In genomic region chr3:31959951-31960792, GRCh38 we compare ENCODE assay signal across 10 cellular contexts. TPM values are rescaled to one million over a fixed set of nuclear protein-coding genes. Genes with fewer than 3 reads are reported as not detected.
DNase-seq lines count a peak whose midpoint lies in the region; ATAC-seq and TF ChIP-seq lines count a peak whose summit lies in the region.
"Had no signal": no experiment of that assay in that cellular context is flagged by ENCODE, and none has a peak within 500 bp of the region (broad histone marks: within the 10 kb centered on the region; RNA-seq: fewer than 3 reads in every experiment).

No MANE protein-coding gene starts in this region.

- H3K27me3 ChIP-seq in DND-41 (ENCODE audit: insufficient read depth, low read length, poor library complexity) (no peaks in the 10 kb centered on the region), dorsolateral prefrontal cortex (no peaks in the 10 kb centered on the region)
- H3K27me3 ChIP-seq in CD8-positive, alpha-beta memory T cell (ENCODE audit: insufficient read depth, low read length, poor library complexity, severe bottlenecking) = no peaks in the 10 kb centered on the region

- peaks cover 7% of the 10 kb centered on the region for H3K27me3 Mint-ChIP-seq in nephron (ENCODE audit: low read depth)
- peaks cover 9 to 29% of the 10 kb centered on the region in 2 donors for H3K27me3 Mint-ChIP-seq in CD8-positive, alpha-beta memory T cell

- no peak overlapping the region for H3K9ac ChIP-seq in DND-41 (ENCODE audit: low read depth, low read length)

- TF ChIP-seq CTCF in DND-41 (IDR thresholded peaks at IDR 0.05; ENCODE audit: borderline replicate concordance, extremely low read depth, low read length, poor library complexity, severe bottlenecking) = no peak
- no peak for TF ChIP-seq CTCF in dorsolateral prefrontal cortex (IDR thresholded peaks at IDR 0.05 in 54 of 56, conservative IDR thresholded peaks at IDR 0.05 in 2 of 56; ENCODE audit: low read depth in 1 of 56, partially characterized antibody in 56 of 56)
- no peak for TF ChIP-seq CTCF in nephron (IDR thresholded peaks at IDR 0.05; ENCODE audit: unreplicated experiment in 3 of 3)

- H3K36me3 Mint-ChIP-seq in nephron (ENCODE audit: low read depth) = peaks cover 3% of the 10 kb centered on the region
- no peaks in the 10 kb centered on the region for H3K36me3 Mint-ChIP-seq in CD8-positive, alpha-beta memory T cell
- peaks cover 6 to 23% of the 10 kb centered on the region in 2 donors for H3K36me3 Mint-ChIP-seq in activated naive CD4-positive, alpha-beta T cell treated with anti-CD3 and anti-CD28 coated beads, Interleukin-2, amount 50 U/mL, for 72 hours

- peaks cover 10% of the 10 kb centered on the region for H3K9me3 ChIP-seq in DND-41 (ENCODE audit: insufficient read depth, low read length, severe bottlenecking)
- H3K9me3 ChIP-seq in CD8-positive, alpha-beta memory T cell (ENCODE audit: low read length) = no peaks in the 10 kb centered on the region

- peak overlapping the region; percentile 3 to 24 (median 5) for H3K4me3 Mint-ChIP-seq in nephron
- H3K4me3 Mint-ChIP-seq in CD8-positive, alpha-beta memory T cell = no peak overlapping the region
- H3K4me3 Mint-ChIP-seq: dendritic cell treated with granulocyte-macrophage colony-stimulating factor and Interleukin-4, amounts not matched to agents 40 ng/mL and 50 ng/mL, for 4 days had no signal

- DNase-seq in DND-41 = no peak
- no peak for DNase-seq in dorsolateral prefrontal cortex
- DNase-seq in CD8-positive, alpha-beta memory T cell = no peak
- no peak for DNase-seq in T-helper 1 cell
- DNase-seq in activated naive CD4-positive, alpha-beta T cell treated with anti-CD3 and anti-CD28 coated beads, Interleukin-2, amount 50 U/mL, for 72 hours (ENCODE audit: low spot score in 2 of 2) = no peak
- DNase-seq: NCI-H2081 treated with DMSO at 0.1 percent for 48 hours had no signal

- POLR2A ChIA-PET in CD8-positive, alpha-beta memory T cell (lab: Charles Lee) = no interaction called here

- H3K4me3 ChIP-seq in DND-41 (ENCODE audit: low read depth in 1 of 2, low read length in 2 of 2) (no peak overlapping the region), dorsolateral prefrontal cortex (peak overlapping the region in 46 of 59 donors; percentile 1 to 57 (median 36))
- no peak overlapping the region for H3K4me3 ChIP-seq in CD8-positive, alpha-beta memory T cell (ENCODE audit: low read length)

- no peak overlapping the region for H3K4me2 ChIP-seq in DND-41 (ENCODE audit: insufficient read depth, low read length)

- H3K4me1 Mint-ChIP-seq in nephron = peaks cover 38% of the 10 kb centered on the region
- H3K4me1 Mint-ChIP-seq in CD8-positive, alpha-beta memory T cell = no peaks in the 10 kb centered on the region

- peaks cover 4% of the 10 kb centered on the region for H3K9me3 Mint-ChIP-seq in nephron
- H3K9me3 Mint-ChIP-seq in CD8-positive, alpha-beta memory T cell = peaks cover 0 to 6% (median 3%) of the 10 kb centered on the region in 5 donors
- H3K9me3 Mint-ChIP-seq in activated naive CD4-positive, alpha-beta T cell treated with anti-CD3 and anti-CD28 coated beads, Interleukin-2, amount 50 U/mL, for 72 hours = peaks cover 4 to 9% of the 10 kb centered on the region in 2 donors

- CTCF ChIA-PET in CD8-positive, alpha-beta memory T cell (lab: Charles Lee) = interaction anchor here (1.1 kb wide), 1 partner anchor 10 kb away, joined by 3 read pairs; no protein-coding TSS in a partner anchor

- peak overlapping the region; percentile 66 to 78 (median 75) for H3K27ac Mint-ChIP-seq in nephron
- no peak overlapping the region for H3K27ac Mint-ChIP-seq in CD8-positive, alpha-beta memory T cell
- H3K27ac Mint-ChIP-seq in activated naive CD4-positive, alpha-beta T cell treated with anti-CD3 and anti-CD28 coated beads, Interleukin-2, amount 50 U/mL, for 72 hours = no peak overlapping the region
- H3K27ac Mint-ChIP-seq: dendritic cell treated with granulocyte-macrophage colony-stimulating factor and Interleukin-4, amounts not matched to agents 40 ng/mL and 50 ng/mL, for 4 days had no signal

- H3K27ac ChIP-seq in DND-41 (ENCODE audit: low read length) (no peak overlapping the region), dorsolateral prefrontal cortex (peak overlapping the region in 54 of 59 donors; percentile 2 to 81 (median 60))
- H3K27ac ChIP-seq in CD8-positive, alpha-beta memory T cell (ENCODE audit: low read depth, low read length) = no peak overlapping the region

- H3K36me3 ChIP-seq in DND-41 (ENCODE audit: insufficient read depth, low read length) = no peaks in the 10 kb centered on the region
- H3K36me3 ChIP-seq in CD8-positive, alpha-beta memory T cell (ENCODE audit: insufficient read depth, low read length) = no peaks in the 10 kb centered on the region

- H3K4me1 ChIP-seq in DND-41 (ENCODE audit: insufficient read depth, low read length) = peaks cover 26% of the 10 kb centered on the region
- peaks cover 8% of the 10 kb centered on the region for H3K4me1 ChIP-seq in CD8-positive, alpha-beta memory T cell (ENCODE audit: insufficient read depth, low read length)

- H3K79me2 ChIP-seq in DND-41 (ENCODE audit: insufficient read depth, low read length) = no peaks in the 10 kb centered on the region

- H4K20me1 ChIP-seq in DND-41 (ENCODE audit: insufficient read depth, low read length) = no peaks in the 10 kb centered on the region

- ATAC-seq in DND-41 (ENCODE audit: insufficient read depth, low read depth) (peak; percentile 59), HG03354 (IDR thresholded peaks at IDR 0.05; ENCODE audit: poor library complexity, severe bottlenecking, unreplicated experiment) (peak; percentile 36), HG02885 (IDR thresholded peaks at IDR 0.05; ENCODE audit: poor library complexity, unreplicated experiment) (no peak)
- no peak for ATAC-seq in activated naive CD4-positive, alpha-beta T cell treated with anti-CD3 and anti-CD28 coated beads, Interleukin-2, amount 50 U/mL, for 72 hours

- intact Hi-C loops in dorsolateral prefrontal cortex (cut with DNase I) = no loop called here

- 0 out of 2 replicates have a peak overlapping the region, but pooled peaks have one; percentile 26 for H2AFZ ChIP-seq in DND-41 (ENCODE audit: low read depth, low read length)

RNA-seq across cellular contexts. Expression of gene OSBPL10, which starts 20.9 kb away (rescaled TPM):
- 10 to 100 TPM; 15.2 to 52.8 (median 33.8) TPM for total RNA-seq in dorsolateral prefrontal cortex
- 1 to 10 TPM; 2.6 to 3.0 TPM for total RNA-seq in CD8-positive, alpha-beta memory T cell
- 0.12 TPM for polyA plus RNA-seq in CD8-positive, alpha-beta memory T cell
- total RNA-seq in activated naive CD4-positive, alpha-beta T cell treated with anti-CD3 and anti-CD28 coated beads, Interleukin-2, amount 50 U/mL, for 72 hours = 10 to 100 TPM in 1 of 2 donors, 1 to 10 TPM in 1; 1.1 to 32.6 TPM

RNA-seq across cellular contexts. Expression of gene ZNF860, which starts 21.4 kb away (rescaled TPM):
- 1 to 10 TPM in 88 of 120 experiments, under 1 TPM in 32; 0.25 to 4.0 (median 1.3) TPM for total RNA-seq in dorsolateral prefrontal cortex
- under 1 TPM in 1 of 2 experiments, not detected in 1; 0.16 TPM for total RNA-seq in CD8-positive, alpha-beta memory T cell
- polyA plus RNA-seq in CD8-positive, alpha-beta memory T cell = not detected
- 1 to 10 TPM in 1 of 2 donors, not detected in 1; 1.7 TPM for total RNA-seq in activated naive CD4-positive, alpha-beta T cell treated with anti-CD3 and anti-CD28 coated beads, Interleukin-2, amount 50 U/mL, for 72 hours

Comparison
In these comparisons a context has a peak if more than half of its experiments do, and no peak if none do; other contexts are left out.
1. ATAC-seq: peak in DND-41 (single experiment) and HG03354 (single experiment); none in HG02885 (single experiment) and activated naive CD4-positive, alpha-beta T cell treated with anti-CD3 and anti-CD28 coated beads, Interleukin-2, amount 50 U/mL, for 72 hours (0 of 2).
2. H3K27ac ChIP-seq: peak in dorsolateral prefrontal cortex (54 of 59); none in DND-41 (single experiment) and CD8-positive, alpha-beta memory T cell (single experiment).
3. H3K4me3 ChIP-seq: peak in dorsolateral prefrontal cortex (46 of 59); none in DND-41 (0 of 2) and CD8-positive, alpha-beta memory T cell (single experiment).
4. H3K27ac Mint-ChIP-seq: peak in nephron (3 of 3); none in CD8-positive, alpha-beta memory T cell (0 of 8) and activated naive CD4-positive, alpha-beta T cell treated with anti-CD3 and anti-CD28 coated beads, Interleukin-2, amount 50 U/mL, for 72 hours (0 of 2).
5. H3K4me3 Mint-ChIP-seq: peak in nephron (3 of 3); none in CD8-positive, alpha-beta memory T cell (0 of 7).